In the genomic region with DNA sequence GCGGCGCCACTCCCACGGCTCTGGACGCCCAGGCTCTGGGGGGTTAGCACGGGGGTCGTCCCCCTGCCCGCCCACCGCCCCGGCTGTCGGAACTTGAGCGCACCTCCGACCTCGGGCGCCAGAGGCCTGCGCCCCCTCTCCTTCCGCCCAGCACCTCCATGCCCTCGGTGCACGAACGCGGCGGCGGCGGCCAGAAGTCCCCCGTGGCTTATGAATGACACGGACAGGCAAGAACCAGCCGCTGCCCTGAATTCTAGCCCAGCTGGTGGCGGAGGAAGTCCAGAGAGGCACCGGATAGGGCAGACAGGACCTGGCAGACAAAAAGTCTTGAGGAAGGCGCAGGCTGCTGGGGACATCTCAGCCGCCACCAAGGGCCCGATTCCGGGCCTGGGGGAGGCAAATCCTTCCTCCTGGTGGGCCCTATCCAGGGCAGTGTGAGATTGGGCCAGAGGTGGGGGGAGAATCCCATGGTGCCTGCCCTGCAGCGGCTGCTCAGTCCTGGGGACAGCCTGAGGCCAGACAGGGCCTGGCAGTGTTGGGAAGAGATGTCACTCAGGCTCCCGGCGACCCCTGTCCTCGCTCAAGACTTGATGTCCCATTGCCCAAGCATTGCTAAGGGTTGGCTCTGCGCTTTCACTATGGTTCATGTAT, we compare ENCODE assay signal across 1 cellular context.
TF ChIP-seq lines count a peak whose summit lies in the region.

No MANE protein-coding gene starts in this region.

TF ChIP-seq in WTC11, 78 proteins besides CTCF, POLR2A, EP300 and RAD21 (continued from another document):
- TF ChIP-seq ZBTB43 (CRISPR knock-in tag; IDR thresholded peaks at IDR 0.05), result no peak
